1 cellular context compared by ENCODE assay signal in the genomic region with DNA sequence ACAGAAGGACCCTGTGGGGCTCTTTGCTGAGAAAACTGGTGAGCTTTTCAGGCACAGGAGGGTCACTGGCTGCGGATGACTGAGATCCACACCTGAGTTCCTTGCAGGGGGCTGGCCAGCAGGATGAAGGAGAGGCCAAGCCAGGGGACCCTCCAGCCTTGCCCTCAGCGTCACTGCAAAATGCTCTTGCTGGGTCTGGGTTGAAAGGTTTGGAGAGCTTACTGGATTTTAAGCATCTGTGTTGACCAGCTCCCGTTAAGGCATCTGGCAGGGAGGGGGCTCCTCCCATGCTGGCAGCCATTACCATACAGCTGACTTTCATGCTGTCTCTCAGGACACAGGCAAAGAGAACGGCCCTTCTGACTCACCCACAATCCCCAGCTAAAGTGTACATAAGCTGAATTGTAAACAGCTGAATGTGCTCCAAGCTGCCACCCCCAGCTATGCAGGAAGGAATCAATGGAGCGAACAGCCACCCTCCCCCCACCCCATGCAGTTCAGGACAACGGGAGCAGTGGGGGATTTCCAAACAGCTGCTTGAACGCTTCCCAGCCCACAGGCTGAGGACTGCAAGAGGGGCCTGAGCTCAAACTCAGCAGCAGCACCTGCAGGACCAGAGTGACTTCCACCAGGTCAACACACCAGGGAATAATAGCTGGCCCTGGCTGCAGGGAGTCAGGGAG.
TF ChIP-seq lines count a peak whose summit lies in the region.

No MANE protein-coding gene starts in this region.

TF ChIP-seq in HepG2, 621 proteins besides CTCF, POLR2A, EP300 and RAD21 (continued from another document and continues in another):
- TF ChIP-seq, protein P1, sequence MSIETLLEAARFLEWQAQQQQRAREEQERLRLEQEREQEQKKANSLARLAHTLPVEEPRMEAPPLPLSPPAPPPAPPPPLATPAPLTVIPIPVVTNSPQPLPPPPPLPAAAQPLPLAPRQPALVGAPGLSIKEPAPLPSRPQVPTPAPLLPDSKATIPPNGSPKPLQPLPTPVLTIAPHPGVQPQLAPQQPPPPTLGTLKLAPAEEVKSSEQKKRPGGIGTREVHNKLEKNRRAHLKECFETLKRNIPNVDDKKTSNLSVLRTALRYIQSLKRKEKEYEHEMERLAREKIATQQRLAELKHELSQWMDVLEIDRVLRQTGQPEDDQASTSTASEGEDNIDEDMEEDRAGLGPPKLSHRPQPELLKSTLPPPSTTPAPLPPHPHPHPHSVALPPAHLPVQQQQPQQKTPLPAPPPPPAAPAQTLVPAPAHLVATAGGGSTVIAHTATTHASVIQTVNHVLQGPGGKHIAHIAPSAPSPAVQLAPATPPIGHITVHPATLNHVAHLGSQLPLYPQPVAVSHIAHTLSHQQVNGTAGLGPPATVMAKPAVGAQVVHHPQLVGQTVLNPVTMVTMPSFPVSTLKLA (IDR thresholded peaks at IDR 0.05): peak; percentile 80
- TF ChIP-seq SMYD3 (CRISPR knock-in tag; IDR thresholded peaks at IDR 0.05) (peak; percentile 30; the same call in 1 of the 2 replicates), ESRRA (CRISPR knock-in tag; IDR thresholded peaks at IDR 0.05; ENCODE audit: low read depth) (peak; percentile 62; the same call in 1 of the 2 replicates), PAWR (CRISPR knock-in tag; IDR thresholded peaks at IDR 0.05; ENCODE audit: borderline replicate concordance) (no peak), PCBP1 (IDR thresholded peaks at IDR 0.05; ENCODE audit: borderline replicate concordance, low read depth, low read length) (no peak), EHMT2 (IDR thresholded peaks at IDR 0.05; ENCODE audit: borderline replicate concordance, low read depth, low read length) (no peak), NFYB (CRISPR knock-in tag; IDR thresholded peaks at IDR 0.05) (no peak), ZNF354B (CRISPR knock-in tag; IDR thresholded peaks at IDR 0.05) (no peak), ARID2 (CRISPR knock-in tag; IDR thresholded peaks at IDR 0.05; ENCODE audit: borderline replicate concordance) (peak; percentile 62; the same call in 1 of the 2 replicates), PPARG (CRISPR knock-in tag; conservative IDR thresholded peaks at IDR 0.05) (peak; percentile 75), ZNF124 (CRISPR knock-in tag; IDR thresholded peaks at IDR 0.05) (0 out of 2 replicates have a peak, but pooled peaks have one; percentile 50), NFYC (CRISPR knock-in tag; IDR thresholded peaks at IDR 0.05) (peak; percentile 8; the same call in 1 of the 2 replicates), ZSCAN20 (CRISPR knock-in tag; IDR thresholded peaks at IDR 0.05; ENCODE audit: borderline replicate concordance) (no peak), ZNF607 (CRISPR knock-in tag; IDR thresholded peaks at IDR 0.05; ENCODE audit: borderline replicate concordance) (peak; percentile 87), TRIM24 (CRISPR knock-in tag; IDR thresholded peaks at IDR 0.05) (no peak), PHF21A (CRISPR knock-in tag; IDR thresholded peaks at IDR 0.05) (peak; percentile 98), SETDB1 (CRISPR knock-in tag; IDR thresholded peaks at IDR 0.05; ENCODE audit: borderline replicate concordance) (no peak), NFKBIZ (CRISPR knock-in tag; IDR thresholded peaks at IDR 0.05) (no peak), ZMAT3 (CRISPR knock-in tag; conservative IDR thresholded peaks at IDR 0.05) (peak; percentile 82; the same call in 1 of the 2 replicates), HOXA9 (CRISPR knock-in tag; IDR thresholded peaks at IDR 0.05; ENCODE audit: borderline replicate concordance) (no peak), CEBPG (CRISPR knock-in tag; IDR thresholded peaks at IDR 0.05) (peak; percentile 60), ZNF34 (CRISPR knock-in tag; IDR thresholded peaks at IDR 0.05; ENCODE audit: borderline replicate concordance) (0 out of 2 replicates have a peak, but pooled peaks have one; percentile 51), FOXO1 (CRISPR knock-in tag; IDR thresholded peaks at IDR 0.05) (peak; percentile 95), GABPB1 (CRISPR knock-in tag; IDR thresholded peaks at IDR 0.05) (peak; percentile 48; the same call in 1 of the 2 replicates), ZNF543 (CRISPR knock-in tag; IDR thresholded peaks at IDR 0.05) (peak; percentile 77; the same call in 1 of the 2 replicates), NBN (conservative IDR thresholded peaks at IDR 0.05) (no peak), ZNF670 (CRISPR knock-in tag; IDR thresholded peaks at IDR 0.05; ENCODE audit: borderline replicate concordance) (no peak; the same call in 1 of the 2 replicates), ZNF720 (CRISPR knock-in tag; IDR thresholded peaks at IDR 0.05) (no peak), EZH2 (conservative IDR thresholded peaks at IDR 0.05; ENCODE audit: low read depth, low read length) (no peak), ZNF75D (CRISPR knock-in tag; IDR thresholded peaks at IDR 0.05; ENCODE audit: borderline replicate concordance) (no peak), ZNF251 (CRISPR knock-in tag; IDR thresholded peaks at IDR 0.05) (no peak), MED13 (CRISPR knock-in tag; IDR thresholded peaks at IDR 0.05) (peak; percentile 69; the same call in 1 of the 2 replicates), ZNF83 (CRISPR knock-in tag; IDR thresholded peaks at IDR 0.05; ENCODE audit: borderline replicate concordance) (no peak)
- TF ChIP-seq, protein P2, sequence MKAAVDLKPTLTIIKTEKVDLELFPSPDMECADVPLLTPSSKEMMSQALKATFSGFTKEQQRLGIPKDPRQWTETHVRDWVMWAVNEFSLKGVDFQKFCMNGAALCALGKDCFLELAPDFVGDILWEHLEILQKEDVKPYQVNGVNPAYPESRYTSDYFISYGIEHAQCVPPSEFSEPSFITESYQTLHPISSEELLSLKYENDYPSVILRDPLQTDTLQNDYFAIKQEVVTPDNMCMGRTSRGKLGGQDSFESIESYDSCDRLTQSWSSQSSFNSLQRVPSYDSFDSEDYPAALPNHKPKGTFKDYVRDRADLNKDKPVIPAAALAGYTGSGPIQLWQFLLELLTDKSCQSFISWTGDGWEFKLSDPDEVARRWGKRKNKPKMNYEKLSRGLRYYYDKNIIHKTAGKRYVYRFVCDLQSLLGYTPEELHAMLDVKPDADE (CRISPR knock-in tag; IDR thresholded peaks at IDR 0.05): no peak
- TF ChIP-seq, protein P3, sequence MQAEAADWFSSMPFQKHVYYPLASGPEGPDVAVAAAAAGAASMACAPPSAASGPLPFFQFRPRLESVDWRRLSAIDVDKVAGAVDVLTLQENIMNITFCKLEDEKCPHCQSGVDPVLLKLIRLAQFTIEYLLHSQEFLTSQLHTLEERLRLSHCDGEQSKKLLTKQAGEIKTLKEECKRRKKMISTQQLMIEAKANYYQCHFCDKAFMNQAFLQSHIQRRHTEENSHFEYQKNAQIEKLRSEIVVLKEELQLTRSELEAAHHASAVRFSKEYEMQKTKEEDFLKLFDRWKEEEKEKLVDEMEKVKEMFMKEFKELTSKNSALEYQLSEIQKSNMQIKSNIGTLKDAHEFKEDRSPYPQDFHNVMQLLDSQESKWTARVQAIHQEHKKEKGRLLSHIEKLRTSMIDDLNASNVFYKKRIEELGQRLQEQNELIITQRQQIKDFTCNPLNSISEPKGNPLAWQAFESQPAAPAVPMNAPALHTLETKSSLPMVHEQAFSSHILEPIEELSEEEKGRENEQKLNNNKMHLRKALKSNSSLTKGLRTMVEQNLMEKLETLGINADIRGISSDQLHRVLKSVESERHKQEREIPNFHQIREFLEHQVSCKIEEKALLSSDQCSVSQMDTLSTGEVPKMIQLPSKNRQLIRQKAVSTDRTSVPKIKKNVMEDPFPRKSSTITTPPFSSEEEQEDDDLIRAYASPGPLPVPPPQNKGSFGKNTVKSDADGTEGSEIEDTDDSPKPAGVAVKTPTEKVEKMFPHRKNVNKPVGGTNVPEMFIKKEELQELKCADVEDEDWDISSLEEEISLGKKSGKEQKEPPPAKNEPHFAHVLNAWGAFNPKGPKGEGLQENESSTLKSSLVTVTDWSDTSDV (CRISPR knock-in tag; IDR thresholded peaks at IDR 0.05): no peak
- TF ChIP-seq, protein P4, sequence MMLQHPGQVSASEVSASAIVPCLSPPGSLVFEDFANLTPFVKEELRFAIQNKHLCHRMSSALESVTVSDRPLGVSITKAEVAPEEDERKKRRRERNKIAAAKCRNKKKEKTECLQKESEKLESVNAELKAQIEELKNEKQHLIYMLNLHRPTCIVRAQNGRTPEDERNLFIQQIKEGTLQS (CRISPR knock-in tag; IDR thresholded peaks at IDR 0.05): peak; percentile 82
- TF ChIP-seq, protein P5, sequence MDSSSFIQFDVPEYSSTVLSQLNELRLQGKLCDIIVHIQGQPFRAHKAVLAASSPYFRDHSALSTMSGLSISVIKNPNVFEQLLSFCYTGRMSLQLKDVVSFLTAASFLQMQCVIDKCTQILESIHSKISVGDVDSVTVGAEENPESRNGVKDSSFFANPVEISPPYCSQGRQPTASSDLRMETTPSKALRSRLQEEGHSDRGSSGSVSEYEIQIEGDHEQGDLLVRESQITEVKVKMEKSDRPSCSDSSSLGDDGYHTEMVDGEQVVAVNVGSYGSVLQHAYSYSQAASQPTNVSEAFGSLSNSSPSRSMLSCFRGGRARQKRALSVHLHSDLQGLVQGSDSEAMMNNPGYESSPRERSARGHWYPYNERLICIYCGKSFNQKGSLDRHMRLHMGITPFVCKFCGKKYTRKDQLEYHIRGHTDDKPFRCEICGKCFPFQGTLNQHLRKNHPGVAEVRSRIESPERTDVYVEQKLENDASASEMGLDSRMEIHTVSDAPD (CRISPR knock-in tag; IDR thresholded peaks at IDR 0.05): no peak; the same call in 1 of the 2 replicates
- TF ChIP-seq, protein P6, sequence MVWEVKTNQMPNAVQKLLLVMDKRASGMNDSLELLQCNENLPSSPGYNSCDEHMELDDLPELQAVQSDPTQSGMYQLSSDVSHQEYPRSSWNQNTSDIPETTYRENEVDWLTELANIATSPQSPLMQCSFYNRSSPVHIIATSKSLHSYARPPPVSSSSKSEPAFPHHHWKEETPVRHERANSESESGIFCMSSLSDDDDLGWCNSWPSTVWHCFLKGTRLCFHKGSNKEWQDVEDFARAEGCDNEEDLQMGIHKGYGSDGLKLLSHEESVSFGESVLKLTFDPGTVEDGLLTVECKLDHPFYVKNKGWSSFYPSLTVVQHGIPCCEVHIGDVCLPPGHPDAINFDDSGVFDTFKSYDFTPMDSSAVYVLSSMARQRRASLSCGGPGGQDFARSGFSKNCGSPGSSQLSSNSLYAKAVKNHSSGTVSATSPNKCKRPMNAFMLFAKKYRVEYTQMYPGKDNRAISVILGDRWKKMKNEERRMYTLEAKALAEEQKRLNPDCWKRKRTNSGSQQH (CRISPR knock-in tag; IDR thresholded peaks at IDR 0.05; ENCODE audit: low read depth): peak; percentile 93; the same call in 1 of the 2 replicates
- TF ChIP-seq, protein P7, sequence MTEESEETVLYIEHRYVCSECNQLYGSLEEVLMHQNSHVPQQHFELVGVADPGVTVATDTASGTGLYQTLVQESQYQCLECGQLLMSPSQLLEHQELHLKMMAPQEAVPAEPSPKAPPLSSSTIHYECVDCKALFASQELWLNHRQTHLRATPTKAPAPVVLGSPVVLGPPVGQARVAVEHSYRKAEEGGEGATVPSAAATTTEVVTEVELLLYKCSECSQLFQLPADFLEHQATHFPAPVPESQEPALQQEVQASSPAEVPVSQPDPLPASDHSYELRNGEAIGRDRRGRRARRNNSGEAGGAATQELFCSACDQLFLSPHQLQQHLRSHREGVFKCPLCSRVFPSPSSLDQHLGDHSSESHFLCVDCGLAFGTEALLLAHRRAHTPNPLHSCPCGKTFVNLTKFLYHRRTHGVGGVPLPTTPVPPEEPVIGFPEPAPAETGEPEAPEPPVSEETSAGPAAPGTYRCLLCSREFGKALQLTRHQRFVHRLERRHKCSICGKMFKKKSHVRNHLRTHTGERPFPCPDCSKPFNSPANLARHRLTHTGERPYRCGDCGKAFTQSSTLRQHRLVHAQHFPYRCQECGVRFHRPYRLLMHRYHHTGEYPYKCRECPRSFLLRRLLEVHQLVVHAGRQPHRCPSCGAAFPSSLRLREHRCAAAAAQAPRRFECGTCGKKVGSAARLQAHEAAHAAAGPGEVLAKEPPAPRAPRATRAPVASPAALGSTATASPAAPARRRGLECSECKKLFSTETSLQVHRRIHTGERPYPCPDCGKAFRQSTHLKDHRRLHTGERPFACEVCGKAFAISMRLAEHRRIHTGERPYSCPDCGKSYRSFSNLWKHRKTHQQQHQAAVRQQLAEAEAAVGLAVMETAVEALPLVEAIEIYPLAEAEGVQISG (CRISPR knock-in tag; IDR thresholded peaks at IDR 0.05): peak; percentile 83
- TF ChIP-seq, protein P8, sequence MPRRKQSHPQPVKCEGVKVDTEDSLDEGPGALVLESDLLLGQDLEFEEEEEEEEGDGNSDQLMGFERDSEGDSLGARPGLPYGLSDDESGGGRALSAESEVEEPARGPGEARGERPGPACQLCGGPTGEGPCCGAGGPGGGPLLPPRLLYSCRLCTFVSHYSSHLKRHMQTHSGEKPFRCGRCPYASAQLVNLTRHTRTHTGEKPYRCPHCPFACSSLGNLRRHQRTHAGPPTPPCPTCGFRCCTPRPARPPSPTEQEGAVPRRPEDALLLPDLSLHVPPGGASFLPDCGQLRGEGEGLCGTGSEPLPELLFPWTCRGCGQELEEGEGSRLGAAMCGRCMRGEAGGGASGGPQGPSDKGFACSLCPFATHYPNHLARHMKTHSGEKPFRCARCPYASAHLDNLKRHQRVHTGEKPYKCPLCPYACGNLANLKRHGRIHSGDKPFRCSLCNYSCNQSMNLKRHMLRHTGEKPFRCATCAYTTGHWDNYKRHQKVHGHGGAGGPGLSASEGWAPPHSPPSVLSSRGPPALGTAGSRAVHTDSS (CRISPR knock-in tag; conservative IDR thresholded peaks at IDR 0.05): no peak
- TF ChIP-seq, protein P9, sequence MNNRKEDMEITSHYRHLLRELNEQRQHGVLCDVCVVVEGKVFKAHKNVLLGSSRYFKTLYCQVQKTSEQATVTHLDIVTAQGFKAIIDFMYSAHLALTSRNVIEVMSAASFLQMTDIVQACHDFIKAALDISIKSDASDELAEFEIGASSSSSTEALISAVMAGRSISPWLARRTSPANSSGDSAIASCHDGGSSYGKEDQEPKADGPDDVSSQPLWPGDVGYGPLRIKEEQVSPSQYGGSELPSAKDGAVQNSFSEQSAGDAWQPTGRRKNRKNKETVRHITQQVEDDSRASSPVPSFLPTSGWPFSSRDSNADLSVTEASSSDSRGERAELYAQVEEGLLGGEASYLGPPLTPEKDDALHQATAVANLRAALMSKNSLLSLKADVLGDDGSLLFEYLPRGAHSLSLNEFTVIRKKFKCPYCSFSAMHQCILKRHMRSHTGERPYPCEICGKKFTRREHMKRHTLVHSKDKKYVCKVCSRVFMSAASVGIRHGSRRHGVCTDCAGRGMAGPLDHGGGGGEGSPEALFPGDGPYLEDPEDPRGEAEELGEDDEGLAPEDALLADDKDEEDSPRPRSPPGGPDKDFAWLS (CRISPR knock-in tag; IDR thresholded peaks at IDR 0.05; ENCODE audit: borderline replicate concordance): no peak
- TF ChIP-seq, protein P10, sequence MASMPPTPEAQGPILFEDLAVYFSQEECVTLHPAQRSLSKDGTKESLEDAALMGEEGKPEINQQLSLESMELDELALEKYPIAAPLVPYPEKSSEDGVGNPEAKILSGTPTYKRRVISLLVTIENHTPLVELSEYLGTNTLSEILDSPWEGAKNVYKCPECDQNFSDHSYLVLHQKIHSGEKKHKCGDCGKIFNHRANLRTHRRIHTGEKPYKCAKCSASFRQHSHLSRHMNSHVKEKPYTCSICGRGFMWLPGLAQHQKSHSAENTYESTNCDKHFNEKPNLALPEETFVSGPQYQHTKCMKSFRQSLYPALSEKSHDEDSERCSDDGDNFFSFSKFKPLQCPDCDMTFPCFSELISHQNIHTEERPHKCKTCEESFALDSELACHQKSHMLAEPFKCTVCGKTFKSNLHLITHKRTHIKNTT (CRISPR knock-in tag; IDR thresholded peaks at IDR 0.05): no peak
- TF ChIP-seq, protein P11, sequence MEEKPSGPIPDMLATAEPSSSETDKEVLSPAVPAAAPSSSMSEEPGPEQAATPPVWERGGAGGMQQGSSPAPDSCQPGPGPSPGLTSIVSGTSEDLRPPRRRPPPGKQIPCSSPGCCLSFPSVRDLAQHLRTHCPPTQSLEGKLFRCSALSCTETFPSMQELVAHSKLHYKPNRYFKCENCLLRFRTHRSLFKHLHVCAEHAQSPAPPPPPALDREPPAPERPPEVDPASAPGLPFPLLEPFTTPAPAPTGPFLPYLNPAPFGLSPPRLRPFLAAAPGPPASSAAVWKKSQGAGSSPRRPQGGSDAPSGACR (CRISPR knock-in tag; IDR thresholded peaks at IDR 0.05): 0 out of 2 replicates have a peak, but pooled peaks have one; percentile 21
